1 cellular context compared by ENCODE assay signal in the genomic region with DNA sequence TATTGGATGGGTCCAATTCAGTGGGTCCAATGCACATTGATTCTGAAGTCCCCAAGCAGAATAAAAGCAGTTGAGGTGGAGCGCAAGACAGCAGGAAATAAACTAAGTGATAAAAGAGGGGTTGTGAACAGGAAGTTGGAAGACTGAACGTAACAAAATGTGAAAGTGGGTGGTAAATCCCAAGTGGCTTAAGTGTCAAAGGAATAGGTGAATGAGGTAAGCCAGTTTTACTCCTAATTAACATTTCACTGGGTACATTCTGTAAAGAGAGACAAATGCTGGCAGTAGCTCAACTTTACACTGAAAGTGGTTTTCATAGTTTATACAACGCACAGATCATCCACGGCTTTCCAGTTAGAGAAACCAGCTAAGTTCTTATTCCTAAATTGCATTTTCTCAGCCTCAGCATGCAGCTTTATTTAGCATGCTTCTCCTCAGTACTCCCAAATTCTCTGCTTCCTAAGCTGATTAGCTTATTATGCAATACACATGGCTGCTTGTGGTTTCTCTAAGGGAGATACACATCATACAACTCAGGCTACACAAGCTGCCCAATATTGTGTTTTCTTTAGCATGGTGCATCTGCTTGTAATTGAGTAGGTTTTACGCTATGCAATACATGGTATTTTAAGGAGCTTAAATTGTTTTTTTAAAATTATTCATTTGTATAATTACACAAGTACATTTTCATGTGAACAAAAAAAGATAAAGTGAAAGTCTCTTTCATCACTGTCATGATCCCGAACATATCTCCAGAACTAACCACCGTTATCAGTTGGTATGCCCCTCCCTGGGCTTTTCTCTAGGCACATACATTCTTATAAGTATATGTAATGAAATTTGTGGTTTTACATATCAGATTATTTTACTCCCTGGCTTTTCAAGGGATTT.
TF ChIP-seq lines count a peak whose summit lies in the region.

No MANE protein-coding gene starts in this region.

TF ChIP-seq in K562, 482 proteins besides CTCF, POLR2A, EP300 and RAD21 (continued from another document and continues in another):
- TF ChIP-seq ZSCAN32 (CRISPR knock-in tag; IDR thresholded peaks at IDR 0.05) (no peak), ZNF780A (CRISPR knock-in tag; IDR thresholded peaks at IDR 0.05) (no peak), KLF1 (tag; IDR thresholded peaks at IDR 0.05) (no peak), FOXA3 (CRISPR knock-in tag; conservative IDR thresholded peaks at IDR 0.05 in 1 of 2, IDR thresholded peaks at IDR 0.05 in 1 of 2) (no peak), SAFB (IDR thresholded peaks at IDR 0.05; ENCODE audit: borderline replicate concordance, low read depth, low read length) (no peak), NFRKB (IDR thresholded peaks at IDR 0.05; ENCODE audit: low read depth) (no peak), ZKSCAN1 (IDR thresholded peaks at IDR 0.05; ENCODE audit: low read depth, low read length) (no peak), L3MBTL2 (IDR thresholded peaks at IDR 0.05) (0 out of 2 replicates have a peak, but pooled peaks have one; percentile 12), SMARCB1 (IDR thresholded peaks at IDR 0.05; ENCODE audit: insufficient read length, low read depth) (no peak), MXI1 (IDR thresholded peaks at IDR 0.05; ENCODE audit: low read depth, low read length) (no peak), SNIP1 (IDR thresholded peaks at IDR 0.05; ENCODE audit: low read depth) (no peak), ZNF263 (CRISPR knock-in tag; IDR thresholded peaks at IDR 0.05; ENCODE audit: borderline replicate concordance) (no peak), MTA2 (IDR thresholded peaks at IDR 0.05; ENCODE audit: low read depth) (no peak), LARP7 (IDR thresholded peaks at IDR 0.05) (no peak), ZNF77 (CRISPR knock-in tag; IDR thresholded peaks at IDR 0.05) (no peak), NFIC (IDR thresholded peaks at IDR 0.05) (no peak), DMBX1 (CRISPR knock-in tag; IDR thresholded peaks at IDR 0.05; ENCODE audit: borderline replicate concordance) (no peak), ZFP30 (CRISPR knock-in tag; IDR thresholded peaks at IDR 0.05; ENCODE audit: borderline replicate concordance) (no peak), CHD1 (IDR thresholded peaks at IDR 0.05; ENCODE audit: low read length) (no peak), TRIM28 (IDR thresholded peaks at IDR 0.05) (no peak), OTX1 (CRISPR knock-in tag; IDR thresholded peaks at IDR 0.05) (no peak), SREBF1 (IDR thresholded peaks at IDR 0.05; ENCODE audit: borderline replicate concordance, low read depth, low read length) (no peak), TAF9B (IDR thresholded peaks at IDR 0.05; ENCODE audit: partially characterized antibody) (no peak), RBM34 (IDR thresholded peaks at IDR 0.05; ENCODE audit: borderline replicate concordance, insufficient read depth, low read length) (no peak), FOXM1 (IDR thresholded peaks at IDR 0.05; ENCODE audit: low read depth) (no peak), FOXM1 (CRISPR knock-in tag; IDR thresholded peaks at IDR 0.05; ENCODE audit: low read depth) (no peak), PCBP2 (IDR thresholded peaks at IDR 0.05; ENCODE audit: low read depth, low read length, poor library complexity, severe bottlenecking) (no peak), FOXJ3 (CRISPR knock-in tag; IDR thresholded peaks at IDR 0.05) (no peak), EWSR1 (IDR thresholded peaks at IDR 0.05; ENCODE audit: borderline replicate concordance, low read depth, partially characterized antibody) (no peak), ZNF239 (CRISPR knock-in tag; IDR thresholded peaks at IDR 0.05) (no peak), WHSC1 (IDR thresholded peaks at IDR 0.05; ENCODE audit: low read length) (no peak), ZNF41 (CRISPR knock-in tag; conservative IDR thresholded peaks at IDR 0.05) (no peak), TAF7 (tag; IDR thresholded peaks at IDR 0.05) (no peak), TAF1 (IDR thresholded peaks at IDR 0.05; ENCODE audit: control insufficient read depth, extremely low read depth, insufficient read depth, low read length, severe bottlenecking) (no peak), ZNF785 (CRISPR knock-in tag; IDR thresholded peaks at IDR 0.05) (no peak), BHLHE40 (IDR thresholded peaks at IDR 0.05; ENCODE audit: low read length) (no peak), MAFF (IDR thresholded peaks at IDR 0.05; ENCODE audit: low read length) (no peak), YY1 (IDR thresholded peaks at IDR 0.05; ENCODE audit: borderline replicate concordance in 1 of 3, control insufficient read depth in 1 of 3, extremely low read depth in 1 of 3, insufficient read depth in 3 of 3, insufficient read length in 1 of 3, insufficient replicate concordance in 2 of 3, low read depth in 1 of 3, low read length in 2 of 3) (no peak), SMAD1 (IDR thresholded peaks at IDR 0.05; ENCODE audit: low read depth, low read length, partially characterized antibody) (no peak), E2F3 (CRISPR knock-in tag; IDR thresholded peaks at IDR 0.05) (no peak), ZNF140 (CRISPR knock-in tag; IDR thresholded peaks at IDR 0.05) (no peak), CTBP1 (IDR thresholded peaks at IDR 0.05; ENCODE audit: borderline replicate concordance) (no peak; the same call in 1 of the 2 replicates), ILF3 (IDR thresholded peaks at IDR 0.05; ENCODE audit: borderline replicate concordance) (no peak), BRF1 (IDR thresholded peaks at IDR 0.05; ENCODE audit: borderline replicate concordance, extremely low read depth, insufficient read length) (no peak), BRD4 (IDR thresholded peaks at IDR 0.05) (no peak), PRPF4 (IDR thresholded peaks at IDR 0.05; ENCODE audit: insufficient read depth, low read depth, low read length, poor library complexity, severe bottlenecking) (no peak), NUFIP1 (IDR thresholded peaks at IDR 0.05; ENCODE audit: partially characterized antibody) (no peak), BRD9 (IDR thresholded peaks at IDR 0.05; ENCODE audit: low read depth, partially characterized antibody) (no peak), SAP30 (IDR thresholded peaks at IDR 0.05; ENCODE audit: borderline replicate concordance, insufficient read depth, low read depth, low read length, poor library complexity, severe bottlenecking) (no peak)
- TF ChIP-seq, protein P1, sequence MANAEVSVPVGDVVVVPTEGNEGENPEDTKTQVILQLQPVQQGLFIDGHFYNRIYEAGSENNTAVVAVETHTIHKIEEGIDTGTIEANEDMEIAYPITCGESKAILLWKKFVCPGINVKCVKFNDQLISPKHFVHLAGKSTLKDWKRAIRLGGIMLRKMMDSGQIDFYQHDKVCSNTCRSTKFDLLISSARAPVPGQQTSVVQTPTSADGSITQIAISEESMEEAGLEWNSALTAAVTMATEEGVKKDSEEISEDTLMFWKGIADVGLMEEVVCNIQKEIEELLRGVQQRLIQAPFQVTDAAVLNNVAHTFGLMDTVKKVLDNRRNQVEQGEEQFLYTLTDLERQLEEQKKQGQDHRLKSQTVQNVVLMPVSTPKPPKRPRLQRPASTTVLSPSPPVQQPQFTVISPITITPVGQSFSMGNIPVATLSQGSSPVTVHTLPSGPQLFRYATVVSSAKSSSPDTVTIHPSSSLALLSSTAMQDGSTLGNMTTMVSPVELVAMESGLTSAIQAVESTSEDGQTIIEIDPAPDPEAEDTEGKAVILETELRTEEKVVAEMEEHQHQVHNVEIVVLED (CRISPR knock-in tag; IDR thresholded peaks at IDR 0.05) = no peak
- TF ChIP-seq, protein P2, sequence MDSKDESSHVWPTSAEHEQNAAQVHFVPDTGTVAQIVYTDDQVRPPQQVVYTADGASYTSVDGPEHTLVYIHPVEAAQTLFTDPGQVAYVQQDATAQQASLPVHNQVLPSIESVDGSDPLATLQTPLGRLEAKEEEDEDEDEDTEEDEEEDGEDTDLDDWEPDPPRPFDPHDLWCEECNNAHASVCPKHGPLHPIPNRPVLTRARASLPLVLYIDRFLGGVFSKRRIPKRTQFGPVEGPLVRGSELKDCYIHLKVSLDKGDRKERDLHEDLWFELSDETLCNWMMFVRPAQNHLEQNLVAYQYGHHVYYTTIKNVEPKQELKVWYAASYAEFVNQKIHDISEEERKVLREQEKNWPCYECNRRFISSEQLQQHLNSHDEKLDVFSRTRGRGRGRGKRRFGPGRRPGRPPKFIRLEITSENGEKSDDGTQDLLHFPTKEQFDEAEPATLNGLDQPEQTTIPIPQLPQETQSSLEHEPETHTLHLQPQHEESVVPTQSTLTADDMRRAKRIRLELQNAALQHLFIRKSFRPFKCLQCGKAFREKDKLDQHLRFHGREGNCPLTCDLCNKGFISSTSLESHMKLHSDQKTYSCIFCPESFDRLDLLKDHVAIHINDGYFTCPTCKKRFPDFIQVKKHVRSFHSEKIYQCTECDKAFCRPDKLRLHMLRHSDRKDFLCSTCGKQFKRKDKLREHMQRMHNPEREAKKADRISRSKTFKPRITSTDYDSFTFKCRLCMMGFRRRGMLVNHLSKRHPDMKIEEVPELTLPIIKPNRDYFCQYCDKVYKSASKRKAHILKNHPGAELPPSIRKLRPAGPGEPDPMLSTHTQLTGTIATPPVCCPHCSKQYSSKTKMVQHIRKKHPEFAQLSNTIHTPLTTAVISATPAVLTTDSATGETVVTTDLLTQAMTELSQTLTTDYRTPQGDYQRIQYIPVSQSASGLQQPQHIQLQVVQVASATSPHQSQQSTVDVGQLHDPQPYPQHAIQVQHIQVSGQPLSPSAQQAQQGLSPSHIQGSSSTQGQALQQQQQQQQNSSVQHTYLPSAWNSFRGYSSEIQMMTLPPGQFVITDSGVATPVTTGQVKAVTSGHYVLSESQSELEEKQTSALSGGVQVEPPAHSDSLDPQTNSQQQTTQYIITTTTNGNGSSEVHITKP (IDR thresholded peaks at IDR 0.05; ENCODE audit: partially characterized antibody) = peak; percentile 59
- TF ChIP-seq, protein P3, sequence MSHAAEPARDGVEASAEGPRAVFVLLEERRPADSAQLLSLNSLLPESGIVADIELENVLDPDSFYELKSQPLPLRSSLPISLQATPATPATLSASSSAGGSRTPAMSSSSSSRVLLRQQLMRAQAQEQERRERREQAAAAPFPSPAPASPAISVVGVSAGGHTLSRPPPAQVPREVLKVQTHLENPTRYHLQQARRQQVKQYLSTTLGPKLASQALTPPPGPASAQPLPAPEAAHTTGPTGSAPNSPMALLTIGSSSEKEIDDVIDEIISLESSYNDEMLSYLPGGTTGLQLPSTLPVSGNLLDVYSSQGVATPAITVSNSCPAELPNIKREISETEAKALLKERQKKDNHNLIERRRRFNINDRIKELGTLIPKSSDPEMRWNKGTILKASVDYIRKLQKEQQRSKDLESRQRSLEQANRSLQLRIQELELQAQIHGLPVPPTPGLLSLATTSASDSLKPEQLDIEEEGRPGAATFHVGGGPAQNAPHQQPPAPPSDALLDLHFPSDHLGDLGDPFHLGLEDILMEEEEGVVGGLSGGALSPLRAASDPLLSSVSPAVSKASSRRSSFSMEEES (CRISPR knock-in tag; IDR thresholded peaks at IDR 0.05) = no peak
- TF ChIP-seq, protein P4, sequence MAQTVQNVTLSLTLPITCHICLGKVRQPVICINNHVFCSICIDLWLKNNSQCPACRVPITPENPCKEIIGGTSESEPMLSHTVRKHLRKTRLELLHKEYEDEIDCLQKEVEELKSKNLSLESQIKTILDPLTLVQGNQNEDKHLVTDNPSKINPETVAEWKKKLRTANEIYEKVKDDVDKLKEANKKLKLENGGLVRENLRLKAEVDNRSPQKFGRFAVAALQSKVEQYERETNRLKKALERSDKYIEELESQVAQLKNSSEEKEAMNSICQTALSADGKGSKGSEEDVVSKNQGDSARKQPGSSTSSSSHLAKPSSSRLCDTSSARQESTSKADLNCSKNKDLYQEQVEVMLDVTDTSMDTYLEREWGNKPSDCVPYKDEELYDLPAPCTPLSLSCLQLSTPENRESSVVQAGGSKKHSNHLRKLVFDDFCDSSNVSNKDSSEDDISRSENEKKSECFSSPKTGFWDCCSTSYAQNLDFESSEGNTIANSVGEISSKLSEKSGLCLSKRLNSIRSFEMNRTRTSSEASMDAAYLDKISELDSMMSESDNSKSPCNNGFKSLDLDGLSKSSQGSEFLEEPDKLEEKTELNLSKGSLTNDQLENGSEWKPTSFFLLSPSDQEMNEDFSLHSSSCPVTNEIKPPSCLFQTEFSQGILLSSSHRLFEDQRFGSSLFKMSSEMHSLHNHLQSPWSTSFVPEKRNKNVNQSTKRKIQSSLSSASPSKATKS (CRISPR knock-in tag; IDR thresholded peaks at IDR 0.05) = no peak
- TF ChIP-seq, protein P5, sequence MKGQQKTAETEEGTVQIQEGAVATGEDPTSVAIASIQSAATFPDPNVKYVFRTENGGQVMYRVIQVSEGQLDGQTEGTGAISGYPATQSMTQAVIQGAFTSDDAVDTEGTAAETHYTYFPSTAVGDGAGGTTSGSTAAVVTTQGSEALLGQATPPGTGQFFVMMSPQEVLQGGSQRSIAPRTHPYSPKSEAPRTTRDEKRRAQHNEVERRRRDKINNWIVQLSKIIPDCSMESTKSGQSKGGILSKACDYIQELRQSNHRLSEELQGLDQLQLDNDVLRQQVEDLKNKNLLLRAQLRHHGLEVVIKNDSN (CRISPR knock-in tag; IDR thresholded peaks at IDR 0.05) = no peak
- TF ChIP-seq, protein P6, sequence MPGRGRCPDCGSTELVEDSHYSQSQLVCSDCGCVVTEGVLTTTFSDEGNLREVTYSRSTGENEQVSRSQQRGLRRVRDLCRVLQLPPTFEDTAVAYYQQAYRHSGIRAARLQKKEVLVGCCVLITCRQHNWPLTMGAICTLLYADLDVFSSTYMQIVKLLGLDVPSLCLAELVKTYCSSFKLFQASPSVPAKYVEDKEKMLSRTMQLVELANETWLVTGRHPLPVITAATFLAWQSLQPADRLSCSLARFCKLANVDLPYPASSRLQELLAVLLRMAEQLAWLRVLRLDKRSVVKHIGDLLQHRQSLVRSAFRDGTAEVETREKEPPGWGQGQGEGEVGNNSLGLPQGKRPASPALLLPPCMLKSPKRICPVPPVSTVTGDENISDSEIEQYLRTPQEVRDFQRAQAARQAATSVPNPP (IDR thresholded peaks at IDR 0.05; ENCODE audit: borderline replicate concordance, insufficient read depth, insufficient read length) = no peak
- TF ChIP-seq, protein P7, sequence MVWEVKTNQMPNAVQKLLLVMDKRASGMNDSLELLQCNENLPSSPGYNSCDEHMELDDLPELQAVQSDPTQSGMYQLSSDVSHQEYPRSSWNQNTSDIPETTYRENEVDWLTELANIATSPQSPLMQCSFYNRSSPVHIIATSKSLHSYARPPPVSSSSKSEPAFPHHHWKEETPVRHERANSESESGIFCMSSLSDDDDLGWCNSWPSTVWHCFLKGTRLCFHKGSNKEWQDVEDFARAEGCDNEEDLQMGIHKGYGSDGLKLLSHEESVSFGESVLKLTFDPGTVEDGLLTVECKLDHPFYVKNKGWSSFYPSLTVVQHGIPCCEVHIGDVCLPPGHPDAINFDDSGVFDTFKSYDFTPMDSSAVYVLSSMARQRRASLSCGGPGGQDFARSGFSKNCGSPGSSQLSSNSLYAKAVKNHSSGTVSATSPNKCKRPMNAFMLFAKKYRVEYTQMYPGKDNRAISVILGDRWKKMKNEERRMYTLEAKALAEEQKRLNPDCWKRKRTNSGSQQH (CRISPR knock-in tag; IDR thresholded peaks at IDR 0.05) = peak; percentile 62; the same call in 1 of the 2 replicates
- TF ChIP-seq, protein P8, sequence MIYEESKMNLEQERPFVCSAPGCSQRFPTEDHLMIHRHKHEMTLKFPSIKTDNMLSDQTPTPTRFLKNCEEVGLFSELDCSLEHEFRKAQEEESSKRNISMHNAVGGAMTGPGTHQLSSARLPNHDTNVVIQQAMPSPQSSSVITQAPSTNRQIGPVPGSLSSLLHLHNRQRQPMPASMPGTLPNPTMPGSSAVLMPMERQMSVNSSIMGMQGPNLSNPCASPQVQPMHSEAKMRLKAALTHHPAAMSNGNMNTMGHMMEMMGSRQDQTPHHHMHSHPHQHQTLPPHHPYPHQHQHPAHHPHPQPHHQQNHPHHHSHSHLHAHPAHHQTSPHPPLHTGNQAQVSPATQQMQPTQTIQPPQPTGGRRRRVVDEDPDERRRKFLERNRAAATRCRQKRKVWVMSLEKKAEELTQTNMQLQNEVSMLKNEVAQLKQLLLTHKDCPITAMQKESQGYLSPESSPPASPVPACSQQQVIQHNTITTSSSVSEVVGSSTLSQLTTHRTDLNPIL (CRISPR knock-in tag; IDR thresholded peaks at IDR 0.05) = no peak
